10 cellular contexts compared by ENCODE assay signal in the genomic region with DNA sequence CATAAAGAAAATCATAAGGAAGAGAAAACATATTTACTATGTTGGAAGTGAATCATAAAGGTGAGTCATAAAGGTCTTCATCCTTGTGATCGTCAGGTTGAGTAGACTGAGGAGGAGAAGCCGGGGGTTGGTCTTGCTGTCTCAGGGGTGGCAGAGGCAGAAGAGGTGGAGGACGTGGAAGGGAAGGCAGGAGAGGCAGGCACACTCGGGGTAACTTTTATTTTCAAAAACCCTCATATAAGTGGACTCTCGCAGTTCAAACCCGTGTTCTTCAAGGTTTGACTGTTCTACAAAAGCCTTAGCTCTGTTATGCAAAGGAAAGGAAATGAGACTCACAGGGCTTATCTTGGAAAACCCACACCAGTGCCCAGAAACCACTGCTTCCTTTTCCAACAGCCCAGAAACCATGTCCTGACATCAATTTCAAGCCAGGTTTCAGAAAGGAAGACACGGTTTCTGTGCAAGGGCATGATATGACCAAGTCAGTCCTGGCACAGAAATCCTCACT. TPM values are rescaled to one million over a fixed set of nuclear protein-coding genes. Genes with fewer than 3 reads are reported as not detected.
DNase-seq lines count a peak whose midpoint lies in the region; ATAC-seq, FAIRE-seq and TF ChIP-seq lines count a peak whose summit lies in the region.
"Had no signal": no experiment of that assay in that cellular context is flagged by ENCODE, and none has a peak within 500 bp of the region (broad histone marks: within the 10 kb centered on the region; RNA-seq: fewer than 3 reads in every experiment).

No MANE protein-coding gene starts in this region.

- H3K36me3 Mint-ChIP-seq in activated CD4-positive, alpha-beta T cell treated with anti-CD3 and anti-CD28 coated beads, Interleukin-2, amount 10 ng/mL, durations not matched to agents 24 days and 14 days (ENCODE audit: low read depth), result peaks cover 17% of the 10 kb centered on the region

- H3K4me3 Mint-ChIP-seq in activated CD4-positive, alpha-beta T cell treated with anti-CD3 and anti-CD28 coated beads, Interleukin-2, amount 10 ng/mL, durations not matched to agents 24 days and 14 days, result peak overlapping the region; percentile 70

- H3K9me3 Mint-ChIP-seq in activated CD4-positive, alpha-beta T cell treated with anti-CD3 and anti-CD28 coated beads, Interleukin-2, amount 10 ng/mL, durations not matched to agents 24 days and 14 days, result peaks cover under 1% of the 10 kb centered on the region

- H3K27ac ChIP-seq in WERI-Rb-1, result no peak overlapping the region
- H3K27ac ChIP-seq: C4-2B had no signal

- peaks cover 56% of the 10 kb centered on the region for H3K4me1 Mint-ChIP-seq in activated CD4-positive, alpha-beta T cell treated with anti-CD3 and anti-CD28 coated beads, Interleukin-2, amount 10 ng/mL, durations not matched to agents 24 days and 14 days

- in situ Hi-C loops in ACHN (cut with HindIII; ENCODE audit: low pct_ligation_motif_present, low pct_unique_long_range_greater_than_20kb, low sequenced_read_pairs), result no loop called here

- H3K4me3 ChIP-seq in fibroblast of mammary gland (ENCODE audit: control insufficient read depth, low read depth, low read length) (no peak overlapping the region), WERI-Rb-1 (ENCODE audit: low read depth, low read length) (no peak overlapping the region)

- no peaks in the 10 kb centered on the region for H3K36me3 ChIP-seq in WERI-Rb-1

- H3K27ac Mint-ChIP-seq in activated CD4-positive, alpha-beta T cell treated with anti-CD3 and anti-CD28 coated beads, Interleukin-2, amount 10 ng/mL, durations not matched to agents 24 days and 14 days, result peak overlapping the region; percentile 82
- H3K27ac Mint-ChIP-seq: progenitor cell of endocrine pancreas had no signal

- peak; percentile 46 for FAIRE-seq in HTR-8/SVneo (lab: Jason Lieb, UNC)

- ATAC-seq in HG03442 (IDR thresholded peaks at IDR 0.05; ENCODE audit: unreplicated experiment), result no peak
- ATAC-seq in HG03139 (IDR thresholded peaks at IDR 0.05; ENCODE audit: unreplicated experiment), result no peak
- ATAC-seq in GM21786 (IDR thresholded peaks at IDR 0.05; ENCODE audit: unreplicated experiment), result no peak

- intact Hi-C loops in activated CD4-positive, alpha-beta T cell treated with anti-CD3 and anti-CD28 coated beads, Interleukin-2, amount 10 ng/mL, durations not matched to agents 24 days and 14 days (cut with micrococcal nuclease), result loop anchor here (1.0 to 5.0 kb wide), 5 partner anchors 24 to 362 kb away; partner anchors contain the start of gene BMAL2

- H3K9me3 ChIP-seq in WERI-Rb-1 (ENCODE audit: severe bottlenecking), result no peaks in the 10 kb centered on the region

- peak; percentile 19 for DNase-seq in ACHN
- DNase-seq in HTR-8/SVneo (ENCODE audit: insufficient read length, low spot score), result peak; percentile 22
- DNase-seq in activated CD4-positive, alpha-beta T cell treated with anti-CD3 and anti-CD28 coated beads, Interleukin-2, amount 10 ng/mL, durations not matched to agents 24 days and 14 days, result peak; percentile 79
- DNase-seq in fibroblast of mammary gland (ENCODE audit: low read depth), result peak; percentile 37
- DNase-seq in WERI-Rb-1, result no peak

- no peaks in the 10 kb centered on the region for H3K27me3 Mint-ChIP-seq in activated CD4-positive, alpha-beta T cell treated with anti-CD3 and anti-CD28 coated beads, Interleukin-2, amount 10 ng/mL, durations not matched to agents 24 days and 14 days
- H3K27me3 Mint-ChIP-seq: progenitor cell of endocrine pancreas had no signal

- TF ChIP-seq CTCF in fibroblast of mammary gland (conservative IDR thresholded peaks at IDR 0.05; ENCODE audit: control insufficient read depth, insufficient read depth, low read depth, low read length) (no peak), WERI-Rb-1 (IDR thresholded peaks at IDR 0.05; ENCODE audit: low read depth, low read length) (no peak)

- H3K27me3 ChIP-seq in WERI-Rb-1 (ENCODE audit: insufficient read depth, low read depth, severe bottlenecking), result no peaks in the 10 kb centered on the region

RNA-seq across cellular contexts. Expression of gene SMCO2, which starts 14.0 kb away (rescaled TPM):
- total RNA-seq in activated CD4-positive, alpha-beta T cell treated with anti-CD3 and anti-CD28 coated beads, Interleukin-2, amount 10 ng/mL, durations not matched to agents 24 days and 14 days, result 1.1 and 1.4 TPM in 2 replicates
